ENCODE assay signal across 1 cellular context in genomic region chr19:10602330-10603083, GRCh38.
A peak's percentile ranks its signal among the peaks of the same experiment; 100 is the strongest.
TF ChIP-seq lines count a peak whose summit lies in the region.

No MANE protein-coding gene starts in this region.

TF ChIP-seq in HEK293, 187 proteins besides CTCF, POLR2A, EP300 and RAD21 (continued from another document and continues in another):
- TF ChIP-seq ZNF449 (tag by site-specific recombination; IDR thresholded peaks at IDR 0.05) (no peak), ZNF211 (tag by site-specific recombination; IDR thresholded peaks at IDR 0.05; ENCODE audit: low read depth) (no peak), ZNF138 (tag by site-specific recombination; IDR thresholded peaks at IDR 0.05; ENCODE audit: borderline replicate concordance) (no peak), ZNF362 (tag by site-specific recombination; IDR thresholded peaks at IDR 0.05) (no peak), ZNF311 (tag by site-specific recombination; IDR thresholded peaks at IDR 0.05; ENCODE audit: borderline replicate concordance) (no peak), ZBTB6 (tag by site-specific recombination; IDR thresholded peaks at IDR 0.05) (no peak), ZNF16 (tag by site-specific recombination; IDR thresholded peaks at IDR 0.05; ENCODE audit: low read depth) (no peak), ZFP3 (tag by site-specific recombination; IDR thresholded peaks at IDR 0.05; ENCODE audit: low read depth) (no peak), ZBTB1 (tag by site-specific recombination; IDR thresholded peaks at IDR 0.05) (no peak), EGR2 (tag by site-specific recombination; IDR thresholded peaks at IDR 0.05; ENCODE audit: low read depth) (peak; percentile 54), TRIM28 (IDR thresholded peaks at IDR 0.05; ENCODE audit: borderline replicate concordance, low read length) (no peak), MYNN (tag by site-specific recombination; IDR thresholded peaks at IDR 0.05; ENCODE audit: borderline replicate concordance) (no peak), BCL11A (tag by site-specific recombination; IDR thresholded peaks at IDR 0.05; ENCODE audit: low read depth) (no peak), ZNF544 (tag by site-specific recombination; IDR thresholded peaks at IDR 0.05) (no peak), ZNF18 (tag by site-specific recombination; IDR thresholded peaks at IDR 0.05) (no peak), ZNF596 (tag by site-specific recombination; IDR thresholded peaks at IDR 0.05) (no peak), ZFP41 (tag by site-specific recombination; IDR thresholded peaks at IDR 0.05; ENCODE audit: borderline replicate concordance) (no peak), SP3 (tag by site-specific recombination; IDR thresholded peaks at IDR 0.05) (peak; percentile 64), KLF7 (tag by site-specific recombination; IDR thresholded peaks at IDR 0.05; ENCODE audit: borderline replicate concordance) (no peak), ZSCAN23 (tag by site-specific recombination; IDR thresholded peaks at IDR 0.05) (no peak), ZNF24 (tag by site-specific recombination; IDR thresholded peaks at IDR 0.05) (no peak), SP2 (tag by site-specific recombination; IDR thresholded peaks at IDR 0.05) (peak; percentile 58), ZNF701 (tag by site-specific recombination; IDR thresholded peaks at IDR 0.05) (no peak), ZNF747 (tag by site-specific recombination; IDR thresholded peaks at IDR 0.05) (no peak), ZNF341 (tag by site-specific recombination; IDR thresholded peaks at IDR 0.05; ENCODE audit: low read depth) (peak; percentile 65), ZNF140 (tag by site-specific recombination; IDR thresholded peaks at IDR 0.05) (no peak), ZNF645 (tag by site-specific recombination; IDR thresholded peaks at IDR 0.05) (no peak), ZFP69B (tag by site-specific recombination; IDR thresholded peaks at IDR 0.05) (no peak), ZNF501 (tag by site-specific recombination; IDR thresholded peaks at IDR 0.05) (no peak), SP7 (tag by site-specific recombination; IDR thresholded peaks at IDR 0.05) (peak; percentile 43; the same call in 1 of the 2 replicates), SALL2 (tag by site-specific recombination; IDR thresholded peaks at IDR 0.05; ENCODE audit: borderline replicate concordance) (no peak), ZNF664 (tag by site-specific recombination; IDR thresholded peaks at IDR 0.05) (no peak), ZXDB (tag by site-specific recombination; IDR thresholded peaks at IDR 0.05) (peak; percentile 71), ZNF621 (tag by site-specific recombination; IDR thresholded peaks at IDR 0.05) (no peak), IKZF3 (tag by site-specific recombination; IDR thresholded peaks at IDR 0.05) (no peak), ZNF223 (tag by site-specific recombination; IDR thresholded peaks at IDR 0.05) (no peak), KLF17 (tag by site-specific recombination; IDR thresholded peaks at IDR 0.05) (peak; percentile 71; the same call in 1 of the 2 replicates), ZNF48 (tag by site-specific recombination; IDR thresholded peaks at IDR 0.05) (no peak), ZEB2 (tag by site-specific recombination; IDR thresholded peaks at IDR 0.05) (0 out of 2 replicates have a peak, but pooled peaks have one; percentile 71), ZNF658 (tag by site-specific recombination; IDR thresholded peaks at IDR 0.05) (no peak), PRDM6 (tag by site-specific recombination; IDR thresholded peaks at IDR 0.05) (no peak), ZNF830 (tag by site-specific recombination; IDR thresholded peaks at IDR 0.05; ENCODE audit: low read depth) (no peak), ZNF2 (tag by site-specific recombination; IDR thresholded peaks at IDR 0.05) (0 out of 2 replicates have a peak, but pooled peaks have one; percentile 19), ZNF529 (tag by site-specific recombination; IDR thresholded peaks at IDR 0.05; ENCODE audit: insufficient replicate concordance) (no peak), ZNF423 (tag by site-specific recombination; IDR thresholded peaks at IDR 0.05) (no peak), OSR2 (tag by site-specific recombination; IDR thresholded peaks at IDR 0.05) (no peak), ZNF274 (IDR thresholded peaks at IDR 0.05; ENCODE audit: low read length) (no peak), ZNF274 (tag by site-specific recombination; IDR thresholded peaks at IDR 0.05; ENCODE audit: borderline replicate concordance) (no peak), ZNF513 (tag by site-specific recombination; IDR thresholded peaks at IDR 0.05) (no peak), ZNF521 (tag by site-specific recombination; IDR thresholded peaks at IDR 0.05) (no peak), ZNF704 (tag by site-specific recombination; IDR thresholded peaks at IDR 0.05) (no peak), GLIS1 (tag by site-specific recombination; IDR thresholded peaks at IDR 0.05) (peak; percentile 84), ZNF837 (tag by site-specific recombination; IDR thresholded peaks at IDR 0.05) (no peak), REST (tag by site-specific recombination; IDR thresholded peaks at IDR 0.05) (no peak), GFI1B (tag by site-specific recombination; IDR thresholded peaks at IDR 0.05) (no peak), ZNF292 (tag by site-specific recombination; IDR thresholded peaks at IDR 0.05; ENCODE audit: borderline replicate concordance, low read depth) (no peak), ZNF174 (tag by site-specific recombination; IDR thresholded peaks at IDR 0.05) (no peak), KLF8 (tag by site-specific recombination; IDR thresholded peaks at IDR 0.05) (peak; percentile 73; the same call in 1 of the 2 replicates), ZNF561 (tag by site-specific recombination; IDR thresholded peaks at IDR 0.05; ENCODE audit: borderline replicate concordance) (0 out of 2 replicates have a peak, but pooled peaks have one; percentile 13), ZFHX2 (tag by site-specific recombination; conservative IDR thresholded peaks at IDR 0.05) (peak; percentile 81)
